Comparison of ENCODE assay signal across 2 cellular contexts in genomic region chr15:101877649-101878048, GRCh38.
TF ChIP-seq lines count a peak whose summit lies in the region.

No MANE protein-coding gene starts in this region.

TF ChIP-seq in A549, 52 proteins besides CTCF, POLR2A, EP300 and RAD21:
- TF ChIP-seq SMC3 (IDR thresholded peaks at IDR 0.05) = peak; percentile 34; the same call in 1 of the 3 replicates

TF ChIP-seq in IMR-90, 13 proteins besides CTCF, POLR2A, EP300 and RAD21:
- peak; percentile 54 for TF ChIP-seq SMC3 (IDR thresholded peaks at IDR 0.05; ENCODE audit: low read depth, low read length)
TF ChIP-seq in IMR-90: peak in this region for 1; not testable (repeated sequence) for 12.
